In genomic region chr5:16593013-16593412, GRCh38 we compare ENCODE assay signal across 13 cellular contexts. TPM values are rescaled to one million over a fixed set of nuclear protein-coding genes. Genes with fewer than 3 reads are reported as not detected.
DNase-seq lines count a peak whose midpoint lies in the region; ATAC-seq and TF ChIP-seq lines count a peak whose summit lies in the region.
"Had no signal": no experiment of that assay in that cellular context is flagged by ENCODE, and none has a peak within 500 bp of the region (broad histone marks: within the 10 kb centered on the region; RNA-seq: fewer than 3 reads in every experiment).

No MANE protein-coding gene starts in this region.

- intact Hi-C loops in naive thymus-derived CD4-positive, alpha-beta T cell (cut with micrococcal nuclease), result no loop called here
- intact Hi-C loops in thyroid gland (cut with DNase I), result no loop called here

- H3K27me3 Mint-ChIP-seq in naive thymus-derived CD4-positive, alpha-beta T cell, result no peaks in the 10 kb centered on the region

- WGBS in thyroid gland, 2 donors, result 84% methylated on average over 4 of the region's 4 CpGs

- TF ChIP-seq POLR2A in thyroid gland (IDR thresholded peaks at IDR 0.05), result no peak

- H3K27ac ChIP-seq in naive thymus-derived CD4-positive, alpha-beta T cell (ENCODE audit: low read depth, low read length), result no peak overlapping the region
- no peak overlapping the region for H3K27ac ChIP-seq in thyroid gland
- H3K27ac ChIP-seq: body of pancreas, spleen had no signal

- H3K36me3 Mint-ChIP-seq in naive thymus-derived CD4-positive, alpha-beta T cell, result peaks cover 15 to 58% (median 31%) of the 10 kb centered on the region in 5 donors

- no peak for ATAC-seq in naive thymus-derived CD4-positive, alpha-beta T cell
- ATAC-seq: body of pancreas had no signal

- CTCF ChIA-PET in naive thymus-derived CD4-positive, alpha-beta T cell (lab: Charles Lee), result interaction anchor here (0.6 kb wide), 1 partner anchor 70 kb away, joined by 3 read pairs; no protein-coding TSS in a partner anchor

- peaks cover 0 to 7% (median 0%) of the 10 kb centered on the region in 11 donors for H3K9me3 Mint-ChIP-seq in naive thymus-derived CD4-positive, alpha-beta T cell

- peaks cover 0 to 27% of the 10 kb centered on the region in 2 donors for H3K4me1 ChIP-seq in naive thymus-derived CD4-positive, alpha-beta T cell (ENCODE audit: control insufficient read depth in 2 of 2, insufficient read depth in 2 of 2, low read length in 2 of 2)
- H3K4me1 ChIP-seq in thyroid gland, result peaks cover 0 to 11% of the 10 kb centered on the region in 2 donors
- H3K4me1 ChIP-seq: spleen had no signal

- TF ChIP-seq CTCF in choroid plexus epithelial cell (conservative IDR thresholded peaks at IDR 0.05; ENCODE audit: low read depth, low read length), result no peak
- TF ChIP-seq CTCF in thyroid gland (IDR thresholded peaks at IDR 0.05), result no peak

- H3K4me3 Mint-ChIP-seq in naive thymus-derived CD4-positive, alpha-beta T cell, result peak overlapping the region in 6 of 10 donors; percentile 6 to 72 (median 52)
- H3K4me3 Mint-ChIP-seq: nephron had no signal

- H3K27me3 ChIP-seq in MG63 (no peaks in the 10 kb centered on the region), thyroid gland (no peaks in the 10 kb centered on the region)
- no peaks in the 10 kb centered on the region for H3K27me3 ChIP-seq in naive thymus-derived CD4-positive, alpha-beta T cell (ENCODE audit: control insufficient read depth in 2 of 2, insufficient read depth in 2 of 2, low read length in 2 of 2)
- H3K27me3 ChIP-seq: body of pancreas, spleen had no signal

- H3K4me3 ChIP-seq in MG63, result no peak overlapping the region
- H3K4me3 ChIP-seq in choroid plexus epithelial cell (ENCODE audit: low read depth, low read length), result no peak overlapping the region
- H3K4me3 ChIP-seq in naive thymus-derived CD4-positive, alpha-beta T cell (ENCODE audit: low read length), result no peak overlapping the region
- H3K4me3 ChIP-seq in thyroid gland (replicated peaks in 1 of 3), result no peak overlapping the region
- H3K4me3 ChIP-seq: body of pancreas, spleen had no signal

- POLR2A ChIA-PET in naive thymus-derived CD4-positive, alpha-beta T cell (lab: Charles Lee), result no interaction called here

- no peaks in the 10 kb centered on the region for H3K9me3 ChIP-seq in MG63
- H3K9me3 ChIP-seq in naive thymus-derived CD4-positive, alpha-beta T cell (ENCODE audit: control insufficient read depth in 2 of 3, low read length in 3 of 3), result no peaks in the 10 kb centered on the region
- no peaks in the 10 kb centered on the region for H3K9me3 ChIP-seq in thyroid gland
- H3K9me3 ChIP-seq: body of pancreas, spleen had no signal

- peaks cover 31 to 99% (median 89%) of the 10 kb centered on the region in 7 donors for H3K4me1 Mint-ChIP-seq in naive thymus-derived CD4-positive, alpha-beta T cell

- H3K27ac Mint-ChIP-seq in naive thymus-derived CD4-positive, alpha-beta T cell, result peak overlapping the region in 6 of 9 donors; percentile 6 to 77 (median 34)

- H3K36me3 ChIP-seq in MG63 (no peaks in the 10 kb centered on the region), thyroid gland (no peaks in the 10 kb centered on the region)
- H3K36me3 ChIP-seq in naive thymus-derived CD4-positive, alpha-beta T cell (ENCODE audit: control insufficient read depth in 2 of 3, insufficient read depth in 3 of 3, low read length in 3 of 3), result peaks cover 0 to 18% (median 0%) of the 10 kb centered on the region in 3 experiments
- H3K36me3 ChIP-seq: spleen had no signal

- peak; percentile 26 for DNase-seq in COLO668 (lab: John Stamatoyannopoulos, UW; ENCODE audit: unreplicated experiment)
- DNase-seq in MG63, result peak; percentile 47
- peak; percentile 85 for DNase-seq in choroid plexus epithelial cell (ENCODE audit: low read depth)
- no peak for DNase-seq in naive thymus-derived CD4-positive, alpha-beta T cell
- DNase-seq in thyroid gland, result no peak
- no peak for DNase-seq in NCI-H128 (lab: John Stamatoyannopoulos, UW; ENCODE audit: unreplicated experiment)
- DNase-seq in NCI-H2029 treated with DMSO at 0.1 percent for 48 hours (lab: John Stamatoyannopoulos, UW), result no peak
- DNase-seq in epidermal melanocyte (ENCODE audit: insufficient read length, low spot score), result no peak
- DNase-seq: activated CD8-positive, alpha-beta memory T cell treated with anti-CD3 and anti-CD28 coated beads, Interleukin-2, amount 50 U/mL, for 4 hours; body of pancreas; GOT3; spleen had no signal

RNA-seq across cellular contexts. Expression of gene RETREG1, which starts 23.8 kb away (rescaled TPM):
- 0.12 and 0.16 TPM in 2 replicates for total RNA-seq in MG63 (2014; rRNA removed; shearing (Covaris generic); ENCODE audit: low replicate concordance)
- total RNA-seq in naive thymus-derived CD4-positive, alpha-beta T cell, result 10 to 100 TPM; 37.4 to 78.3 (median 47.4) TPM
- 100 to 1,000 TPM; 120 to 130 TPM for polyA plus RNA-seq in naive thymus-derived CD4-positive, alpha-beta T cell
- 10 to 100 TPM; 14.8 to 22.1 (median 17.9) TPM for total RNA-seq in thyroid gland

Comparison
In these comparisons a context has a peak if more than half of its experiments do, and no peak if none do; other contexts are left out.
1. DNase-seq: peak in COLO668 (single experiment), MG63 (single experiment) and choroid plexus epithelial cell (single experiment); none in naive thymus-derived CD4-positive, alpha-beta T cell (0 of 9), thyroid gland (0 of 2), NCI-H128 (single experiment), NCI-H2029 treated with DMSO at 0.1 percent for 48 hours (single experiment) and epidermal melanocyte (single experiment).
2. RNA of gene RETREG1, which starts 23.8 kb away (total RNA-seq): 37.4 to 78.3 TPM in naive thymus-derived CD4-positive, alpha-beta T cell and 14.8 to 22.1 TPM in thyroid gland; 0.12 to 0.16 TPM in MG63; every median in the first group is over 10 times any median in the second.